19 cellular contexts compared by ENCODE assay signal in the genomic region with DNA sequence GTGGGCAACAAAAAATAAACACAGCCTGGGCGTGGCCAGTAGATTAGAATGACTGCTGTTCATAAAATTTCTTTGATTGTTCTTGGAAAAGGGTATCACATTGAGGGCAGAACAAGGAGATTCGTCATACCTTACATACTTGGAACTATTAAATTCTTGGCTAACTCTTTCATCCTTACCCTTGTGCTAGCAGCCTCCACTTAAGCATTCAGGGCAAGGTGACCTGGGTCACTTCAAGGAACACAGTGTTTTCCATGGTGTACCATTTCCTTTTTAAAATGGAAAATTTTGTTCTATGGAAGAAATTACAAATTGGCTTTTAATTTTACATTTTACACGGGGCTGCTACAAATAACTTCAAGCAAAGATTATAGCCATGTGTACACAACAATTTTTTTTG.
DNase-seq lines count a peak whose midpoint lies in the region; ATAC-seq and TF ChIP-seq lines count a peak whose summit lies in the region.
"Had no signal": no experiment of that assay in that cellular context is flagged by ENCODE, and none has a peak within 500 bp of the region (broad histone marks: within the 10 kb centered on the region; RNA-seq: fewer than 3 reads in every experiment).

No MANE protein-coding gene starts in this region.

- no peaks in the 10 kb centered on the region for H3K9me2 ChIP-seq in hepatocyte (replicated peaks; ENCODE audit: insufficient read depth)

- DNase-seq in hepatocyte (ENCODE audit: low spot score), result no peak
- DNase-seq in retinal pigment epithelial cell (ENCODE audit: low read depth), result peak; percentile 20
- peak; percentile 20 to 75 for DNase-seq in uterus
- DNase-seq in CD4-positive, alpha-beta T cell, result no peak
- DNase-seq in prostate gland (ENCODE audit: low spot score), result no peak
- DNase-seq: Caco-2, KBM-7, MG63, NCI-H1105 treated with DMSO at 0.1 percent for 48 hours, NCI-H146, NCI-H1930, NCI-H446, NCI-H524 treated with DMSO at 0.1 percent for 48 hours, NCI-H774, Right ventricle myocardium superior had no signal

- no peak for TF ChIP-seq POLR2A in uterus (IDR thresholded peaks at IDR 0.05)
- TF ChIP-seq POLR2A in prostate gland (IDR thresholded peaks at IDR 0.05), result no peak

- H3K9me3 Mint-ChIP-seq in CD4-positive, alpha-beta T cell, result no peaks in the 10 kb centered on the region

- H3K4me1 ChIP-seq in hepatocyte (ENCODE audit: insufficient read depth), result peaks cover 11% of the 10 kb centered on the region
- peaks cover 0 to 5% of the 10 kb centered on the region in 2 donors for H3K4me1 ChIP-seq in uterus
- H3K4me1 ChIP-seq in prostate gland (replicated peaks), result no peaks in the 10 kb centered on the region
- H3K4me1 ChIP-seq: SJSA1 had no signal

- H3K4me2 ChIP-seq in hepatocyte, result peak overlapping the region; percentile 8

- no peak overlapping the region for H2AFZ ChIP-seq in hepatocyte

- peak; percentile 75 for TF ChIP-seq EP300 in Ishikawa (IDR thresholded peaks at IDR 0.05; ENCODE audit: borderline replicate concordance)

- H4K20me1 ChIP-seq in hepatocyte (ENCODE audit: insufficient read depth, poor library complexity, severe bottlenecking), result no peaks in the 10 kb centered on the region

- no peaks in the 10 kb centered on the region for H3K79me2 ChIP-seq in hepatocyte

- H3K4me3 Mint-ChIP-seq in CD4-positive, alpha-beta T cell, result no peak overlapping the region

- POLR2A ChIA-PET in CD4-positive, alpha-beta T cell (lab: Charles Lee), result no interaction called here

- no peak for TF ChIP-seq RAD21 in Ishikawa (IDR thresholded peaks at IDR 0.05; ENCODE audit: low read depth)

- 53% methylated on average over 3 of the region's 3 CpGs for WGBS in hepatocyte (ENCODE audit: low lambda C conversion rate, missing lambda C conversion rate)
- 22% methylated on average over 3 of the region's 3 CpGs for WGBS in prostate gland

- H3K27ac ChIP-seq in hepatocyte, result no peak overlapping the region
- H3K27ac ChIP-seq in uterus, result peak overlapping the region; percentile 67 to 82
- H3K27ac ChIP-seq in CD4-positive, alpha-beta T cell (ENCODE audit: low read depth, low read length), result no peak overlapping the region
- H3K27ac ChIP-seq in prostate gland, result no peak overlapping the region
- H3K27ac ChIP-seq: SJSA1 had no signal

- CTCF ChIA-PET in CD4-positive, alpha-beta T cell (lab: Charles Lee), result no interaction called here

- H3K27ac Mint-ChIP-seq in CD4-positive, alpha-beta T cell, result no peak overlapping the region

- no peaks in the 10 kb centered on the region for H3K36me3 Mint-ChIP-seq in CD4-positive, alpha-beta T cell (ENCODE audit: low read depth)

- intact Hi-C loops in uterus (cut with DNase I; ENCODE audit: low total_unique reads), result no loop called here
- intact Hi-C loops in CD4-positive, alpha-beta T cell (cut with DNase I, micrococcal nuclease), result no loop called here
- intact Hi-C loops in prostate gland (cut with DNase I), result no loop called here

- peaks cover 27% of the 10 kb centered on the region for H3K27me3 Mint-ChIP-seq in CD4-positive, alpha-beta T cell

- H3K27me3 ChIP-seq in hepatocyte, result no peaks in the 10 kb centered on the region
- H3K27me3 ChIP-seq in uterus, result no peaks in the 10 kb centered on the region
- H3K27me3 ChIP-seq in CD4-positive, alpha-beta T cell (ENCODE audit: control insufficient read depth, insufficient read depth, low read length), result peaks cover 13% of the 10 kb centered on the region
- H3K27me3 ChIP-seq in prostate gland (replicated peaks; ENCODE audit: insufficient read depth), result no peaks in the 10 kb centered on the region

- no peaks in the 10 kb centered on the region for H3K9me3 ChIP-seq in hepatocyte (ENCODE audit: low read depth)
- no peaks in the 10 kb centered on the region for H3K9me3 ChIP-seq in uterus
- no peaks in the 10 kb centered on the region for H3K9me3 ChIP-seq in CD4-positive, alpha-beta T cell (ENCODE audit: control insufficient read depth, low read length)
- no peaks in the 10 kb centered on the region for H3K9me3 ChIP-seq in prostate gland
- H3K9me3 ChIP-seq: Caco-2, MG63, SJSA1 had no signal

- H3K36me3 ChIP-seq in hepatocyte (replicated peaks; ENCODE audit: insufficient read depth, low read depth), result no peaks in the 10 kb centered on the region
- no peaks in the 10 kb centered on the region for H3K36me3 ChIP-seq in uterus
- no peaks in the 10 kb centered on the region for H3K36me3 ChIP-seq in prostate gland
- H3K36me3 ChIP-seq: MG63, SJSA1 had no signal

- no peaks in the 10 kb centered on the region for H3K4me1 Mint-ChIP-seq in CD4-positive, alpha-beta T cell (ENCODE audit: low read depth)

- TF ChIP-seq CTCF in hepatocyte (IDR thresholded peaks at IDR 0.05; ENCODE audit: poor library complexity) (no peak), retinal pigment epithelial cell (conservative IDR thresholded peaks at IDR 0.05; ENCODE audit: low read depth, low read length) (no peak), uterus (IDR thresholded peaks at IDR 0.05) (no peak), prostate gland (IDR thresholded peaks at IDR 0.05) (no peak)
- no peak for TF ChIP-seq CTCF in CD4-positive, alpha-beta T cell (IDR thresholded peaks at IDR 0.05)

- no peak overlapping the region for H3K4me3 ChIP-seq in hepatocyte
- no peak overlapping the region for H3K4me3 ChIP-seq in retinal pigment epithelial cell (ENCODE audit: low read length)
- no peak overlapping the region for H3K4me3 ChIP-seq in uterus
- H3K4me3 ChIP-seq in prostate gland, result no peak overlapping the region
- H3K4me3 ChIP-seq: MG63, SJSA1 had no signal

- no peak for ATAC-seq in CD4-positive, alpha-beta T cell (ENCODE audit: poor library complexity)
- ATAC-seq in HG03025 (IDR thresholded peaks at IDR 0.05; ENCODE audit: low FRiP score, unreplicated experiment), result no peak
- ATAC-seq: HepG2 had no signal

TF ChIP-seq in Ishikawa, 13 proteins besides CTCF, POLR2A, EP300 and RAD21:
- TF ChIP-seq TCF12 (IDR thresholded peaks at IDR 0.05; ENCODE audit: low read depth) (0 out of 2 replicates have a peak, but pooled peaks have one; percentile 42), TEAD4 (IDR thresholded peaks at IDR 0.05) (peak; percentile 48), FOXM1 (IDR thresholded peaks at IDR 0.05; ENCODE audit: borderline replicate concordance, low read depth) (peak; percentile 32; the same call in 1 of the 2 replicates), NFIC (IDR thresholded peaks at IDR 0.05) (peak; percentile 22; the same call in 1 of the 2 replicates), TAF1 (IDR thresholded peaks at IDR 0.05; ENCODE audit: low read depth) (no peak)
- TF ChIP-seq, protein P1, sequence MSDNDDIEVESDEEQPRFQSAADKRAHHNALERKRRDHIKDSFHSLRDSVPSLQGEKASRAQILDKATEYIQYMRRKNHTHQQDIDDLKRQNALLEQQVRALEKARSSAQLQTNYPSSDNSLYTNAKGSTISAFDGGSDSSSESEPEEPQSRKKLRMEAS (IDR thresholded peaks at IDR 0.05), result no peak

Comparison
In these comparisons a context has a peak if more than half of its experiments do, and no peak if none do; other contexts are left out.
1. DNase-seq: peak in retinal pigment epithelial cell (single experiment) and uterus (2 of 2); none in hepatocyte (single experiment), CD4-positive, alpha-beta T cell (0 of 10) and prostate gland (single experiment).
2. H3K27ac ChIP-seq: peak in uterus (2 of 2); none in hepatocyte (single experiment), CD4-positive, alpha-beta T cell (single experiment) and prostate gland (0 of 2).